ENCODE assay signal across 8 cellular contexts in the genomic region with DNA sequence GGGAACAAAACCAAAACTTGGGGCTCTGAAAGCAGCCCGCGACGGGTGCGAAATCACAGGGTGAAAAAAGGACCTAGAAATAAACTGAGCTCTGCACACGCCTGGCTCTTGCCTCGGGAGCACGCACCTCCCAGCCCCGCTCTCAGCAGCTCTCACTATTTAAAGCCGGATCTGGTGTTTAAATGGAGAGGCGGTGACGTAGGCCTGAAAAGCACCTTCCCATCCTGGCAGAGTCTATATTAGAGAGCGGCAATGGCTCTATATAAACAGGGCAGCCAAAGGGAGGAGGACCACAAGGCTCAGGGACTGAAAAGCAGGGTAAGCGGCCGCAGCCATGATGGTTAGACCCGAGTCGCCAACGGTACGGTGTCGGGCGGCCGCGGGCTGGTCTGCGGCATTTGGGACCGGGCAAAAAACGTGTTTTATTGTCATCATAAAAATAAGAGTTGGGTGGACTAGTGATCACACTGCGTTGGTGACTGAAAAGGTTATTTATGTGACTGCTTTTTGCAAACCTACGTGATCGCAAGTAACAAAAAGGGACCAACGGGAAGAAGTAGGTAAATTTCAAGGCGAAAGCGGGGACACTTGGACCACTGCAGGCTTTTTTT. TPM values are rescaled to one million over a fixed set of nuclear protein-coding genes. Genes with fewer than 3 reads are reported as not detected.
DNase-seq lines count a peak whose midpoint lies in the region; ATAC-seq and TF ChIP-seq lines count a peak whose summit lies in the region.

No MANE protein-coding gene starts in this region.

- H3K27ac Mint-ChIP-seq in activated CD4-positive, alpha-beta T cell treated with anti-CD3 and anti-CD28 coated beads, Interleukin-2, amount 10 ng/mL, durations not matched to agents 24 days and 14 days: peak overlapping the region; percentile 100

- peak overlapping the region; percentile 62 for H3K4me2 ChIP-seq in BLaER1

- peak; percentile 97 to 98 for DNase-seq in NCI-H526 (lab: John Stamatoyannopoulos, UW)
- peak; percentile 96 for DNase-seq in activated CD4-positive, alpha-beta T cell treated with anti-CD3 and anti-CD28 coated beads, Interleukin-2, amount 10 ng/mL, durations not matched to agents 24 days and 14 days
- peak; percentile 95 for DNase-seq in colonic mucosa
- peak; percentile 59 to 69 (median 66) for DNase-seq in stimulated activated CD4-positive, alpha-beta T cell treated with anti-CD3 and anti-CD28 coated beads, Interleukin-1b, Interleukin-23, amount 100 ng/mL, for 24 hours (ENCODE audit: low read depth in 4 of 4, low spot score in 1 of 4)

- peak; percentile 45 for ATAC-seq in GM19328 (IDR thresholded peaks at IDR 0.05; ENCODE audit: unreplicated experiment)
- peak; percentile 56 for ATAC-seq in HG03469 (IDR thresholded peaks at IDR 0.05; ENCODE audit: unreplicated experiment)

- no peaks in the 10 kb centered on the region for H4K20me1 ChIP-seq in BLaER1

- H3K9ac ChIP-seq in BLaER1 (peak overlapping the region; percentile 100), colonic mucosa (ENCODE audit: low read depth in 2 of 2, low read length in 2 of 2) (peak overlapping the region; percentile 72 to 85)

- H3K4me1 ChIP-seq in BLaER1 (peaks cover 39% of the 10 kb centered on the region), colonic mucosa (no peaks in the 10 kb centered on the region)

- H3K27me3 ChIP-seq in BLaER1 (no peaks in the 10 kb centered on the region), colonic mucosa (no peaks in the 10 kb centered on the region), layer of hippocampus (ENCODE audit: control insufficient read depth, insufficient read depth, low read length) (no peaks in the 10 kb centered on the region)

- TF ChIP-seq CTCF in colonic mucosa (IDR thresholded peaks at IDR 0.05): no peak

- peak overlapping the region; percentile 99 for H3K27ac ChIP-seq in BLaER1
- H3K27ac ChIP-seq in colonic mucosa: peak overlapping the region; percentile 99
- H3K27ac ChIP-seq in layer of hippocampus (ENCODE audit: low read depth, low read length): peak overlapping the region; percentile 94

- H3K4me1 Mint-ChIP-seq in activated CD4-positive, alpha-beta T cell treated with anti-CD3 and anti-CD28 coated beads, Interleukin-2, amount 10 ng/mL, durations not matched to agents 24 days and 14 days: peaks cover 28% of the 10 kb centered on the region

- H3K4me3 ChIP-seq in BLaER1 (peak overlapping the region; percentile 90), colonic mucosa (peak overlapping the region; percentile 63)

- intact Hi-C loops in activated CD4-positive, alpha-beta T cell treated with anti-CD3 and anti-CD28 coated beads, Interleukin-2, amount 10 ng/mL, durations not matched to agents 24 days and 14 days (cut with micrococcal nuclease): loop anchor here (1.0 to 2.0 kb wide), 6 partner anchors 49 to 315 kb away; a partner anchor contains a TSS
- intact Hi-C loops in colonic mucosa (cut with DNase I): loop anchor here (5.0 kb wide), 1 partner anchor 47 kb away; no protein-coding TSS in a partner anchor

- H3K36me3 Mint-ChIP-seq in activated CD4-positive, alpha-beta T cell treated with anti-CD3 and anti-CD28 coated beads, Interleukin-2, amount 10 ng/mL, durations not matched to agents 24 days and 14 days (ENCODE audit: low read depth): peaks cover 24% of the 10 kb centered on the region

- H3K4me3 Mint-ChIP-seq in activated CD4-positive, alpha-beta T cell treated with anti-CD3 and anti-CD28 coated beads, Interleukin-2, amount 10 ng/mL, durations not matched to agents 24 days and 14 days: peak overlapping the region; percentile 98

- H3K9me3 ChIP-seq in BLaER1 (no peaks in the 10 kb centered on the region), colonic mucosa (no peaks in the 10 kb centered on the region)

- H3K36me3 ChIP-seq in BLaER1 (peaks cover 22% of the 10 kb centered on the region), colonic mucosa (peaks cover 3% of the 10 kb centered on the region)

- no peaks in the 10 kb centered on the region for H3K27me3 Mint-ChIP-seq in activated CD4-positive, alpha-beta T cell treated with anti-CD3 and anti-CD28 coated beads, Interleukin-2, amount 10 ng/mL, durations not matched to agents 24 days and 14 days

- no peaks in the 10 kb centered on the region for H3K9me3 Mint-ChIP-seq in activated CD4-positive, alpha-beta T cell treated with anti-CD3 and anti-CD28 coated beads, Interleukin-2, amount 10 ng/mL, durations not matched to agents 24 days and 14 days

RNA-seq across cellular contexts. Expression of a gene that starts 1.4 kb away (rescaled TPM):
- 42.6 and 43.4 TPM in 2 replicates for total RNA-seq in activated CD4-positive, alpha-beta T cell treated with anti-CD3 and anti-CD28 coated beads, Interleukin-2, amount 10 ng/mL, durations not matched to agents 24 days and 14 days
- total RNA-seq in colonic mucosa: 10 to 100 TPM; 21.6 to 26.6 TPM

Comparison
In these comparisons a context has a peak if more than half of its experiments do, and no peak if none do; other contexts are left out.
1. Peak in every context shown above with its lines: DNase-seq, ATAC-seq, H3K4me3 ChIP-seq and H3K27ac ChIP-seq.